ENCODE assay signal across 28 cellular contexts in genomic region chrX:5341902-5342301, GRCh38.
"Had no signal": no experiment of that assay in that cellular context is flagged by ENCODE, and none has a peak within 500 bp of the region (broad histone marks: within the 10 kb centered on the region; RNA-seq: fewer than 3 reads in every experiment).

No MANE protein-coding gene starts in this region.

- H3K4me3 ChIP-seq: left ventricle myocardium inferior, lung, neural progenitor cell, prostate gland, sigmoid colon, spleen, suprapubic skin, thoracic aorta, tibial artery, upper lobe of right lung, uterus had no signal

- DNase-seq: hippocampal formation; immature natural killer cell; kidney; left colon; left ventricle myocardium inferior; mesendoderm; naive B cell; natural killer cell; nephron progenitor cell; occipital lobe; retina; right cardiac atrium; sigmoid colon; small intestine; spleen; stimulated activated CD4-positive, alpha-beta T cell treated with anti-CD3 and anti-CD28 coated beads, Interleukin-4, amount 100 ng/mL, for 24 hours; stimulated activated naive CD4-positive, alpha-beta T cell; tibial artery; trophoblast cell; upper lobe of right lung; uterus had no signal

- H3K36me3 ChIP-seq: left ventricle myocardium inferior, neural progenitor cell, neutrophil, prostate gland, sigmoid colon, spleen, suprapubic skin, thoracic aorta, tibial artery, upper lobe of right lung, uterus had no signal

- H3K4me1 ChIP-seq: left ventricle myocardium inferior, neural progenitor cell, prostate gland, sigmoid colon, spleen, suprapubic skin, tibial artery, upper lobe of right lung, uterus had no signal

- H3K27ac ChIP-seq: left ventricle myocardium inferior, neural progenitor cell, neutrophil, prostate gland, sigmoid colon, spleen, suprapubic skin, thoracic aorta, tibial artery, upper lobe of right lung, uterus had no signal

- ATAC-seq: left colon; natural killer cell; right cardiac atrium; stimulated activated effector memory CD8-positive, alpha-beta T cell treated with anti-CD3 and anti-CD28 coated beads, Interleukin-12 subunit alpha, Interleukin-12 subunit beta, amount 100 ng/mL, for 72 hours; upper lobe of right lung had no signal

- H3K9me3 ChIP-seq: left ventricle myocardium inferior, neutrophil, prostate gland, sigmoid colon, spleen, suprapubic skin, thoracic aorta, tibial artery, upper lobe of right lung, uterus had no signal
